In the genomic region with DNA sequence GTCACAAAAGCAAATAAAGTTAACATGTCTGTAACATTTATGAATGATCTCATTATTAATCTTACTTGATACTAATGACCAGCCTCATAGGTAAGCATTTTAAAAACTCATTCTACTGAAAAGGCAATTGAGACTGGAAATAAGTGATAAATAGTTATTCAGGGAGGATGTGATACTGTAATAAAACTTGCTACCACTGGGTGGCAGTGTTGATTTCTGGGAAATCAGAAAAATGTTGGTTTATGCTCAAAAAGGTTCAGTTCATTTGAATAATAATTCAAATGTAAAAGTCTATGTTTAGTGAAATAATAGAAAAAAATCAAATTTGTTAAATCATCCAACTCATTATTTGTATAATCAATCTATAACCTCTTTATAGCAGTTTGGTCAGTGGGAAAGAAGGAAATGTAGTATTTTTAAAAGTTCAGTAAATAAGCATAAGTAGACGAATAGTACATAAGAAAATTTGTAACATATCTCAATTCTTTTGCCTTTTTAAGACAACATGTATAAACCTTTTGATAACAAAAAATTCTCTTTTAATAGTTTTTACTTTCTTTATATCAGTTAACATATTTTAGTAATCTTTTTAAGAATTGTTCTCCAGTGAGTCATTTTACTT, we compare ENCODE assay signal across 9 cellular contexts. TPM values are rescaled to one million over a fixed set of nuclear protein-coding genes. Genes with fewer than 3 reads are reported as not detected.
DNase-seq lines count a peak whose midpoint lies in the region; ATAC-seq and TF ChIP-seq lines count a peak whose summit lies in the region.
"Had no signal": no experiment of that assay in that cellular context is flagged by ENCODE, and none has a peak within 500 bp of the region (broad histone marks: within the 10 kb centered on the region; RNA-seq: fewer than 3 reads in every experiment).

No MANE protein-coding gene starts in this region.

- H3K27ac ChIP-seq in esophagus muscularis mucosa (replicated peaks in 1 of 4), result no peak overlapping the region

- H3K27ac Mint-ChIP-seq in progenitor cell of endocrine pancreas, result peak overlapping the region; percentile 94
- H3K27ac Mint-ChIP-seq: activated naive CD4-positive, alpha-beta T cell treated with anti-CD3 and anti-CD28 coated beads, Interleukin-2, amount 50 U/mL, for 24 hours had no signal

- H3K4me1 ChIP-seq in esophagus muscularis mucosa, result peaks cover 26 to 49% (median 38%) of the 10 kb centered on the region in 4 donors

- TF ChIP-seq CTCF in esophagus muscularis mucosa (IDR thresholded peaks at IDR 0.05), result peak; percentile 67 to 87 (median 77)
- peak; percentile 89 for TF ChIP-seq CTCF in progenitor cell of endocrine pancreas (IDR thresholded peaks at IDR 0.05; ENCODE audit: unreplicated experiment)

- no peaks in the 10 kb centered on the region for H3K27me3 Mint-ChIP-seq in progenitor cell of endocrine pancreas
- H3K27me3 Mint-ChIP-seq: activated naive CD4-positive, alpha-beta T cell treated with anti-CD3 and anti-CD28 coated beads, Interleukin-2, amount 50 U/mL, for 24 hours had no signal

- 89% methylated on average over 1 of the region's 1 CpG for WGBS in esophagus muscularis mucosa

- no peaks in the 10 kb centered on the region for H3K9me3 Mint-ChIP-seq in progenitor cell of endocrine pancreas (ENCODE audit: low read depth)
- H3K9me3 Mint-ChIP-seq: activated naive CD4-positive, alpha-beta T cell treated with anti-CD3 and anti-CD28 coated beads, Interleukin-2, amount 50 U/mL, for 24 hours had no signal

- peak overlapping the region; percentile 55 for H3K4me3 Mint-ChIP-seq in progenitor cell of endocrine pancreas (ENCODE audit: low read depth)
- H3K4me3 Mint-ChIP-seq: activated naive CD4-positive, alpha-beta T cell treated with anti-CD3 and anti-CD28 coated beads, Interleukin-2, amount 50 U/mL, for 24 hours had no signal

- ATAC-seq in HG03066 (IDR thresholded peaks at IDR 0.05; ENCODE audit: low read depth, unreplicated experiment) (peak; percentile 52), HG03025 (IDR thresholded peaks at IDR 0.05; ENCODE audit: low FRiP score, unreplicated experiment) (no peak)

- peak; percentile 29 to 54 for DNase-seq in activated CD4-positive, alpha-beta T cell treated with anti-CD3 and anti-CD28 coated beads for 4 hours
- no peak for DNase-seq in activated CD4-positive, alpha-beta T cell treated with anti-CD3 and anti-CD28 coated beads for 1 hour
- DNase-seq in SHP77 treated with DMSO at 0.1 percent for 48 hours (lab: John Stamatoyannopoulos, UW), result peak; percentile 15
- DNase-seq in esophagus muscularis mucosa (ENCODE audit: extremely low spot score), result no peak
- DNase-seq in progenitor cell of endocrine pancreas (ENCODE audit: low spot score, unreplicated experiment), result peak; percentile 11
- DNase-seq in OCI-M2 (lab: John Stamatoyannopoulos, UW; ENCODE audit: unreplicated experiment), result no peak

- H3K4me3 ChIP-seq in esophagus muscularis mucosa, result no peak overlapping the region

- peaks cover 0 to 9% (median 3%) of the 10 kb centered on the region in 4 donors for H3K36me3 ChIP-seq in esophagus muscularis mucosa

- no peaks in the 10 kb centered on the region for H3K9me3 ChIP-seq in esophagus muscularis mucosa

- TF ChIP-seq EP300 in esophagus muscularis mucosa (IDR thresholded peaks at IDR 0.05), result no peak

- H3K36me3 Mint-ChIP-seq in progenitor cell of endocrine pancreas (ENCODE audit: insufficient read depth), result peaks cover 10% of the 10 kb centered on the region

- intact Hi-C loops in esophagus muscularis mucosa (cut with DNase I), result loop anchor here (10.0 kb wide), 1 partner anchor 667 kb away; no protein-coding TSS in a partner anchor

- H3K27me3 ChIP-seq in esophagus muscularis mucosa, result no peaks in the 10 kb centered on the region

- H3K4me1 Mint-ChIP-seq in progenitor cell of endocrine pancreas (ENCODE audit: low read depth), result peaks cover 60% of the 10 kb centered on the region

- TF ChIP-seq POLR2A in esophagus muscularis mucosa (IDR thresholded peaks at IDR 0.05; ENCODE audit: low read depth), result no peak

RNA-seq across cellular contexts. Expression of a gene that starts 9.6 kb away (rescaled TPM):
- total RNA-seq in esophagus muscularis mucosa, result 10 to 100 TPM; 10.3 to 12.9 (median 11.1) TPM
- total RNA-seq in progenitor cell of endocrine pancreas, result 20.7 and 20.9 TPM in 2 replicates

RNA-seq across cellular contexts. Expression of a gene that starts 12.4 kb away (rescaled TPM):
- total RNA-seq in esophagus muscularis mucosa (10 to 100 TPM; 10.9 to 16.8 (median 13.2) TPM), progenitor cell of endocrine pancreas (18.1 and 18.6 TPM in 2 replicates)

RNA-seq across cellular contexts. Expression of a gene that starts 41.8 kb away (rescaled TPM):
- total RNA-seq in esophagus muscularis mucosa, result 1 to 10 TPM; 1.7 to 5.0 (median 3.3) TPM
- 3.1 and 3.3 TPM in 2 replicates for total RNA-seq in progenitor cell of endocrine pancreas

Comparison
In these comparisons a context has a peak if more than half of its experiments do, and no peak if none do; other contexts are left out.
1. DNase-seq: peak in activated CD4-positive, alpha-beta T cell treated with anti-CD3 and anti-CD28 coated beads for 4 hours (2 of 2), SHP77 treated with DMSO at 0.1 percent for 48 hours (single experiment) and progenitor cell of endocrine pancreas (single experiment); none in activated CD4-positive, alpha-beta T cell treated with anti-CD3 and anti-CD28 coated beads for 1 hour (single experiment), esophagus muscularis mucosa (single experiment) and OCI-M2 (single experiment).